Comparison of ENCODE assay signal across 8 cellular contexts in the genomic region with DNA sequence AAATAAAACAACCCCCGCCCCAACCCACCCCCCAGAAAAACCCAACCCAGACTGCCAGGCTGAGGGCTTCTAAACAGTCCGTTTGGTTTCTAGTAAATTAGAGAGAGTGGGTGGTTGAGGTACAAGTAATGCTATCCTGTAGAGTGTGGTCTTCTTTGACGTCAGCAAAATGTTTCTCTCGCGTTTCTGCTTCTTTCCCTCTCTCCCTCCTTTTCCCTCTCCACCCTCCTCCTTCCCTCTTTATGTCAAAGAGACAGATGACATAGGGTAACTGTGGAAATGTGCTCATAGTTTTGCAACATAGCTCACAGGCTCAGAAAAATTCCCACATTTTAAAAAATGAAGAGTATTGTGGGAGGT.
A peak's percentile ranks its signal among the peaks of the same experiment; 100 is the strongest.
DNase-seq lines count a peak whose midpoint lies in the region; ATAC-seq and TF ChIP-seq lines count a peak whose summit lies in the region.

No MANE protein-coding gene starts in this region.

- no peak overlapping the region for H3K4me3 ChIP-seq in lung

- H3K36me3 Mint-ChIP-seq in brain (no peaks in the 10 kb centered on the region), type B pancreatic cell (no peaks in the 10 kb centered on the region)

- DNase-seq in activated CD8-positive, alpha-beta memory T cell treated with anti-CD3 and anti-CD28 coated beads, Interleukin-2, amount 50 U/mL, for 48 hours: peak; percentile 22
- no peak for DNase-seq in activated CD8-positive, alpha-beta memory T cell treated with anti-CD3 and anti-CD28 coated beads, Interleukin-2, amount 50 U/mL, for 4 hours
- DNase-seq in lung (ENCODE audit: low spot score): no peak
- DNase-seq in type B pancreatic cell (ENCODE audit: extremely low spot score, unreplicated experiment): no peak
- DNase-seq in COLO829 (ENCODE audit: low spot score): no peak
- no peak for DNase-seq in RKO (ENCODE audit: low spot score)

- H3K27ac Mint-ChIP-seq in brain: peak overlapping the region in 4 of 5 experiments; percentile 34 to 96 (median 92)
- peak overlapping the region; percentile 82 for H3K27ac Mint-ChIP-seq in type B pancreatic cell

- H3K27me3 Mint-ChIP-seq in brain (peaks cover 3% of the 10 kb centered on the region), type B pancreatic cell (no peaks in the 10 kb centered on the region)

- no peak for TF ChIP-seq CTCF in brain (conservative IDR thresholded peaks at IDR 0.05)
- no peak for TF ChIP-seq CTCF in lung (IDR thresholded peaks at IDR 0.05; ENCODE audit: control extremely low read depth, extremely low read depth)
- TF ChIP-seq CTCF in type B pancreatic cell (conservative IDR thresholded peaks at IDR 0.05): no peak

- H3K4me3 Mint-ChIP-seq in brain: peak overlapping the region in 4 of 5 experiments; percentile 29 to 77 (median 74)
- H3K4me3 Mint-ChIP-seq in type B pancreatic cell: peak overlapping the region; percentile 74

- TF ChIP-seq POLR2A in GM18505 (IDR thresholded peaks at IDR 0.05; ENCODE audit: borderline replicate concordance, extremely low read depth, insufficient read depth, insufficient read length): no peak

- H3K9me3 ChIP-seq in lung (ENCODE audit: control insufficient read depth in 2 of 2, insufficient read depth in 1 of 2, low read length in 1 of 2): no peaks in the 10 kb centered on the region

- 12% methylated on average over 5 of the region's 5 CpGs for WGBS in lung, 2 donors

- H3K27ac ChIP-seq in lung (ENCODE audit: low read depth in 1 of 2, low read length in 1 of 2): peak overlapping the region; percentile 66 to 77

- H3K36me3 ChIP-seq in lung (ENCODE audit: control insufficient read depth in 2 of 2, insufficient read depth in 2 of 2, low read length in 2 of 2): no peaks in the 10 kb centered on the region

- ATAC-seq in lung (ENCODE audit: insufficient read depth, low FRiP score) (peak; percentile 7), GM18505 (IDR thresholded peaks at IDR 0.05; ENCODE audit: unreplicated experiment) (no peak)

- H3K9me3 Mint-ChIP-seq in brain (no peaks in the 10 kb centered on the region), type B pancreatic cell (no peaks in the 10 kb centered on the region)

- peaks cover 71% of the 10 kb centered on the region for H3K4me1 Mint-ChIP-seq in brain
- peaks cover 50% of the 10 kb centered on the region for H3K4me1 Mint-ChIP-seq in type B pancreatic cell (ENCODE audit: unreplicated experiment)

- peaks cover 5 to 11% of the 10 kb centered on the region in 2 donors for H3K4me1 ChIP-seq in lung (ENCODE audit: control insufficient read depth in 2 of 2, insufficient read depth in 2 of 2, low read length in 2 of 2)

- H3K27me3 ChIP-seq in lung (ENCODE audit: control insufficient read depth, insufficient read depth): no peaks in the 10 kb centered on the region
